30 cellular contexts compared by ENCODE assay signal in genomic region chr1:18119289-18119688, GRCh38. TPM values are rescaled to one million over a fixed set of nuclear protein-coding genes. Genes with fewer than 3 reads are reported as not detected.
"Had no signal": no experiment of that assay in that cellular context is flagged by ENCODE, and none has a peak within 500 bp of the region (broad histone marks: within the 10 kb centered on the region; RNA-seq: fewer than 3 reads in every experiment).

No MANE protein-coding gene starts in this region.

- H3K4me3 ChIP-seq: colonic mucosa, esophagus squamous epithelium, gastrocnemius medialis, heart right ventricle, left ventricle myocardium inferior, lower lobe of right lung, mucosa of descending colon had no signal

- H3K27ac ChIP-seq: colonic mucosa, epithelial cell of prostate, esophagus squamous epithelium, gastrocnemius medialis, left ventricle myocardium inferior, lower lobe of right lung had no signal

- H3K27me3 ChIP-seq: colonic mucosa had no signal

- DNase-seq: colonic mucosa; cortex of kidney; effector CD8-positive, alpha-beta T cell; effector memory CD8-positive, alpha-beta T cell; endodermal cell; erythroblast; esophagus squamous epithelium; foreskin fibroblast; foreskin melanocyte; gastrocnemius medialis; glutamatergic neuron; heart right ventricle; hippocampal formation; left cardiac atrium; left ventricle myocardium inferior; lower lobe of right lung; mesenchymal stem cell had no signal

- H3K36me3 ChIP-seq: colonic mucosa, esophagus squamous epithelium, gastrocnemius medialis, heart right ventricle, left ventricle myocardium inferior, lower lobe of right lung had no signal

- FAIRE-seq: endometrium, islet of Langerhans, keratinocyte had no signal

- H3K9me3 ChIP-seq: colonic mucosa, esophagus squamous epithelium, gastrocnemius medialis, heart right ventricle, left ventricle myocardium inferior, lower lobe of right lung, mucosa of descending colon had no signal

- H3K4me1 ChIP-seq: colonic mucosa, esophagus squamous epithelium, gastrocnemius medialis, heart right ventricle, left ventricle myocardium inferior, lower lobe of right lung had no signal

- ATAC-seq: effector memory CD8-positive, alpha-beta T cell; esophagus mucosa; lower lobe of right lung; mucosa of descending colon had no signal

RNA-seq across cellular contexts. Expression of gene IGSF21, which starts 11.7 kb away (rescaled TPM):
- total RNA-seq: chondrocyte, dermis microvascular lymphatic vessel endothelial cell, esophagus mucosa, glomerular endothelial cell, kidney epithelial cell, lung microvascular endothelial cell, mesothelial cell of epicardium, myocyte had no signal
- polyA plus RNA-seq: keratinocyte had no signal
